ENCODE assay signal across 1 cellular context in genomic region chr22:43955040-43955882, GRCh38.
A peak's percentile ranks its signal among the peaks of the same experiment; 100 is the strongest.
TF ChIP-seq lines count a peak whose summit lies in the region.

Gene SAMM50, plus strand, starts transcription at chr22:43955442. Its CDS starts 136 bp downstream, at chr22:43955578.

TF ChIP-seq in HepG2, 621 proteins besides CTCF, POLR2A, EP300 and RAD21 (continued from another document and continues in another):
- TF ChIP-seq ZNF280B (CRISPR knock-in tag; IDR thresholded peaks at IDR 0.05; ENCODE audit: borderline replicate concordance) (peak; percentile 30), FOXP4 (CRISPR knock-in tag; IDR thresholded peaks at IDR 0.05) (no peak; the same call in 1 of the 2 replicates), ZNF335 (CRISPR knock-in tag; IDR thresholded peaks at IDR 0.05) (no peak), ZNF713 (CRISPR knock-in tag; IDR thresholded peaks at IDR 0.05) (no peak), TFDP1 (CRISPR knock-in tag; IDR thresholded peaks at IDR 0.05; ENCODE audit: borderline replicate concordance) (peak; percentile 77; the same call in 1 of the 2 replicates), ZFP37 (CRISPR knock-in tag; IDR thresholded peaks at IDR 0.05; ENCODE audit: borderline replicate concordance) (no peak), AKAP8 (CRISPR knock-in tag; IDR thresholded peaks at IDR 0.05) (peak; percentile 60), PBX2 (CRISPR knock-in tag; IDR thresholded peaks at IDR 0.05) (no peak), MXD1 (CRISPR knock-in tag; IDR thresholded peaks at IDR 0.05) (peak; percentile 89), ZSCAN20 (CRISPR knock-in tag; IDR thresholded peaks at IDR 0.05; ENCODE audit: borderline replicate concordance) (no peak), ZNF431 (CRISPR knock-in tag; IDR thresholded peaks at IDR 0.05; ENCODE audit: borderline replicate concordance, low read depth) (0 out of 2 replicates have a peak, but pooled peaks have one; percentile 52), SP2 (CRISPR knock-in tag; IDR thresholded peaks at IDR 0.05) (peak; percentile 94), THAP8 (CRISPR knock-in tag; IDR thresholded peaks at IDR 0.05; ENCODE audit: borderline replicate concordance) (0 out of 2 replicates have a peak, but pooled peaks have one; percentile 36), ARNTL (CRISPR knock-in tag; IDR thresholded peaks at IDR 0.05) (peak; percentile 63; the same call in 1 of the 2 replicates), ZNF629 (CRISPR knock-in tag; conservative IDR thresholded peaks at IDR 0.05) (no peak; the same call in 1 of the 2 replicates), ZNF792 (CRISPR knock-in tag; IDR thresholded peaks at IDR 0.05) (peak; percentile 27; the same call in 1 of the 2 replicates), TSC22D2 (CRISPR knock-in tag; IDR thresholded peaks at IDR 0.05; ENCODE audit: borderline replicate concordance) (no peak), ELK4 (CRISPR knock-in tag; IDR thresholded peaks at IDR 0.05; ENCODE audit: borderline replicate concordance) (no peak), NAIF1 (CRISPR knock-in tag; IDR thresholded peaks at IDR 0.05; ENCODE audit: borderline replicate concordance) (peak; percentile 48; the same call in 1 of the 2 replicates), YEATS2 (CRISPR knock-in tag; IDR thresholded peaks at IDR 0.05; ENCODE audit: borderline replicate concordance) (peak; percentile 89), ESRRA (CRISPR knock-in tag; IDR thresholded peaks at IDR 0.05; ENCODE audit: low read depth) (peak; percentile 52; the same call in 1 of the 2 replicates), ZNF18 (CRISPR knock-in tag; IDR thresholded peaks at IDR 0.05; ENCODE audit: insufficient replicate concordance) (no peak), FIP1L1 (IDR thresholded peaks at IDR 0.05; ENCODE audit: borderline replicate concordance, insufficient read depth, low read depth, low read length) (peak; percentile 74; the same call in 1 of the 2 replicates), MAF1 (CRISPR knock-in tag; IDR thresholded peaks at IDR 0.05; ENCODE audit: borderline replicate concordance) (no peak), PAXIP1 (CRISPR knock-in tag; conservative IDR thresholded peaks at IDR 0.05) (peak; percentile 36), ARHGAP35 (CRISPR knock-in tag; IDR thresholded peaks at IDR 0.05; ENCODE audit: borderline replicate concordance) (peak; percentile 25; the same call in 1 of the 2 replicates), ZNF407 (CRISPR knock-in tag; IDR thresholded peaks at IDR 0.05; ENCODE audit: not compliant biosample characterization) (peak; percentile 81), CHD2 (IDR thresholded peaks at IDR 0.05; ENCODE audit: low read depth, low read length) (0 out of 2 replicates have a peak, but pooled peaks have one; percentile 27), ZKSCAN5 (CRISPR knock-in tag; IDR thresholded peaks at IDR 0.05) (no peak), SRY (CRISPR knock-in tag; IDR thresholded peaks at IDR 0.05) (peak; percentile 84; the same call in 1 of the 2 replicates), ZFP41 (CRISPR knock-in tag; IDR thresholded peaks at IDR 0.05; ENCODE audit: borderline replicate concordance) (no peak), TBX2 (CRISPR knock-in tag; IDR thresholded peaks at IDR 0.05; ENCODE audit: borderline replicate concordance) (peak; percentile 75; the same call in 1 of the 2 replicates), ZMAT3 (CRISPR knock-in tag; conservative IDR thresholded peaks at IDR 0.05) (peak; percentile 80), ZNF570 (CRISPR knock-in tag; IDR thresholded peaks at IDR 0.05; ENCODE audit: borderline replicate concordance) (no peak)
